Comparison of ENCODE assay signal across 18 cellular contexts in genomic region chr20:34995696-34996095, GRCh38. TPM values are rescaled to one million over a fixed set of nuclear protein-coding genes. Genes with fewer than 3 reads are reported as not detected.
DNase-seq lines count a peak whose midpoint lies in the region; ATAC-seq, FAIRE-seq and TF ChIP-seq lines count a peak whose summit lies in the region.
"Had no signal": no experiment of that assay in that cellular context is flagged by ENCODE, and none has a peak within 500 bp of the region (broad histone marks: within the 10 kb centered on the region; RNA-seq: fewer than 3 reads in every experiment).

No MANE protein-coding gene starts in this region.

- H3K27me3 ChIP-seq in HepG2 (ENCODE audit: control insufficient read depth in 1 of 2, insufficient read depth in 2 of 2, low read length in 2 of 2) = no peaks in the 10 kb centered on the region
- H3K27me3 ChIP-seq in right lobe of liver = no peaks in the 10 kb centered on the region
- no peaks in the 10 kb centered on the region for H3K27me3 ChIP-seq in osteoblast (ENCODE audit: insufficient read depth, low read length)

- no peak for TF ChIP-seq CTCF in HepG2 (CRISPR knock-in tag; IDR thresholded peaks at IDR 0.05)
- no peak for TF ChIP-seq CTCF in right lobe of liver (IDR thresholded peaks at IDR 0.05)
- TF ChIP-seq CTCF in osteoblast (IDR thresholded peaks at IDR 0.05; ENCODE audit: extremely low read depth, low read depth, low read length) = no peak

- H4K20me1 ChIP-seq in HepG2 (ENCODE audit: insufficient read depth, low read length) = no peaks in the 10 kb centered on the region
- H4K20me1 ChIP-seq in osteoblast (ENCODE audit: insufficient read depth, low read length) = peaks cover 3% of the 10 kb centered on the region

- TF ChIP-seq EP300 in HepG2 (IDR thresholded peaks at IDR 0.05; ENCODE audit: low read depth in 2 of 2, low read length in 2 of 2) (no peak), HepG2 (CRISPR knock-in tag; IDR thresholded peaks at IDR 0.05; ENCODE audit: borderline replicate concordance) (no peak)

- no TSS peak for BruUV-seq in HepG2 (replicated peaks; lab: Mats Ljungman, UMichigan)

- peaks cover 17 to 27% of the 10 kb centered on the region in 2 experiments for H3K36me3 ChIP-seq in HepG2 (replicated peaks in 1 of 2; ENCODE audit: control insufficient read depth in 1 of 2, insufficient read depth in 2 of 2, low read length in 2 of 2)
- H3K36me3 ChIP-seq in right lobe of liver = peaks cover 0 to 32% (median 5%) of the 10 kb centered on the region in 4 donors
- peaks cover 38% of the 10 kb centered on the region for H3K36me3 ChIP-seq in osteoblast (ENCODE audit: insufficient read depth, low read length)

- H3K4me1 ChIP-seq in HepG2 (ENCODE audit: insufficient read depth, low read length) = peaks cover 17% of the 10 kb centered on the region
- peaks cover 0 to 31% (median 0%) of the 10 kb centered on the region in 4 donors for H3K4me1 ChIP-seq in right lobe of liver
- H3K4me1 ChIP-seq in osteoblast (ENCODE audit: insufficient read depth, low read length) = no peaks in the 10 kb centered on the region

- CTCF ChIA-PET in HepG2 (lab: Yijun Ruan, JAX; ENCODE audit: low intra/inter-chr PET ratio, low total read pairs) = no interaction called here

- in situ Hi-C loops in HepG2 (cut with HindIII; ENCODE audit: extremely low pct_ligation_motif_present, low pct_unique_long_range_greater_than_20kb) (no loop called here), ACHN (cut with HindIII; ENCODE audit: low pct_ligation_motif_present, low pct_unique_long_range_greater_than_20kb, low sequenced_read_pairs) (no loop called here)

- no peak overlapping the region for H3K4me3 Mint-ChIP-seq in activated naive CD4-positive, alpha-beta T cell treated with anti-CD3 and anti-CD28 coated beads, Interleukin-2, amount 50 U/mL, for 24 hours
- H3K4me3 Mint-ChIP-seq: B cell; CD4-positive, alpha-beta T cell; HFFc6 had no signal

- intact Hi-C loops in HepG2 (cut with micrococcal nuclease; ENCODE audit: unreplicated experiment) (no loop called here), right lobe of liver (cut with DNase I) (no loop called here)

- H3K27ac ChIP-seq in HepG2 (ENCODE audit: extremely low read length, insufficient read depth, low read length) (no peak overlapping the region), right lobe of liver (no peak overlapping the region), osteoblast (ENCODE audit: low read depth, low read length) (no peak overlapping the region)

- DNase-seq in activated naive CD4-positive, alpha-beta T cell treated with anti-CD3 and anti-CD28 coated beads, Interleukin-2, amount 50 U/mL, for 16 hours = no peak
- no peak for DNase-seq in HepG2 (ENCODE audit: low spot score)
- no peak for DNase-seq in right lobe of liver
- DNase-seq in osteoblast (ENCODE audit: insufficient read length, low spot score, missing footprints) = peak; percentile 81
- no peak for DNase-seq in ACHN
- no peak for DNase-seq in NCI-H69 (lab: John Stamatoyannopoulos, UW)
- DNase-seq: 8988T; C1 segment of cervical spinal cord; Calu3; CD4-positive, alpha-beta T cell; DMS 273 treated with DMSO at 0.1 percent for 48 hours; HCEC 1CT; HFFc6 had no signal

- H2AFZ ChIP-seq in HepG2 (ENCODE audit: low read length) = no peak overlapping the region
- no peak overlapping the region for H2AFZ ChIP-seq in osteoblast (ENCODE audit: low read length)

- H3K79me2 ChIP-seq in HepG2 (ENCODE audit: insufficient read depth, low read length) = no peaks in the 10 kb centered on the region
- no peaks in the 10 kb centered on the region for H3K79me2 ChIP-seq in osteoblast (ENCODE audit: insufficient read depth, low read length)

- H3K9me3 ChIP-seq in HepG2 (ENCODE audit: low read length) = no peaks in the 10 kb centered on the region
- H3K9me3 ChIP-seq in right lobe of liver = no peaks in the 10 kb centered on the region
- no peaks in the 10 kb centered on the region for H3K9me3 ChIP-seq in osteoblast (ENCODE audit: low read depth, low read length)

- no peak for FAIRE-seq in HepG2 (lab: Jason Lieb, UNC)

- TF ChIP-seq POLR2A in HepG2 (IDR thresholded peaks at IDR 0.05; ENCODE audit: insufficient read depth in 1 of 2, low read depth in 2 of 2, low read length in 2 of 2) (peak in 1 of 2 experiments; percentile 30; a peak in 1 of 4 replicates), right lobe of liver (IDR thresholded peaks at IDR 0.05) (no peak)

- H3K4me3 ChIP-seq in HepG2 (replicated peaks in 1 of 3; ENCODE audit: insufficient read depth in 1 of 3, low read depth in 2 of 3, low read length in 3 of 3) (no peak overlapping the region), right lobe of liver (no peak overlapping the region), osteoblast (ENCODE audit: insufficient read depth, low read length) (no peak overlapping the region)

- H3K4me2 ChIP-seq in HepG2 (ENCODE audit: low read depth, low read length) (no peak overlapping the region), osteoblast (ENCODE audit: insufficient read depth, low read length) (no peak overlapping the region)

- peaks cover 7% of the 10 kb centered on the region for H3K36me3 Mint-ChIP-seq in activated naive CD4-positive, alpha-beta T cell treated with anti-CD3 and anti-CD28 coated beads, Interleukin-2, amount 50 U/mL, for 24 hours

- peak overlapping the region; percentile 23 for H3K27ac Mint-ChIP-seq in activated naive CD4-positive, alpha-beta T cell treated with anti-CD3 and anti-CD28 coated beads, Interleukin-2, amount 50 U/mL, for 24 hours
- H3K27ac Mint-ChIP-seq: B cell; CD4-positive, alpha-beta T cell; HFFc6 had no signal

- no peaks in the 10 kb centered on the region for H3K27me3 Mint-ChIP-seq in activated naive CD4-positive, alpha-beta T cell treated with anti-CD3 and anti-CD28 coated beads, Interleukin-2, amount 50 U/mL, for 24 hours
- H3K27me3 Mint-ChIP-seq: B cell; CD4-positive, alpha-beta T cell had no signal

- H3K9me3 Mint-ChIP-seq in activated naive CD4-positive, alpha-beta T cell treated with anti-CD3 and anti-CD28 coated beads, Interleukin-2, amount 50 U/mL, for 24 hours = no peaks in the 10 kb centered on the region
- H3K9me3 Mint-ChIP-seq: CD4-positive, alpha-beta T cell; HFFc6 had no signal

- no peak overlapping the region for H3K9ac ChIP-seq in HepG2 (ENCODE audit: insufficient read depth, low read depth, low read length)

- ATAC-seq in HepG2 = no peak
- ATAC-seq in right lobe of liver = no peak

- POLR2A ChIA-PET in HepG2 (lab: Yijun Ruan, JAX) = no interaction called here

- H3K4me1 Mint-ChIP-seq in activated naive CD4-positive, alpha-beta T cell treated with anti-CD3 and anti-CD28 coated beads, Interleukin-2, amount 50 U/mL, for 24 hours = no peaks in the 10 kb centered on the region

- TF ChIP-seq RAD21 in HepG2 (CRISPR knock-in tag; IDR thresholded peaks at IDR 0.05) = no peak

- 88% methylated on average over 7 of the region's 7 CpGs for WGBS in HepG2 (ENCODE audit: low lambda C conversion rate)
- no CpG with 5 or more reads among the region's 7 CpGs for WGBS in right lobe of liver (ENCODE audit: insufficient coverage, low coverage, low lambda C conversion rate, missing lambda C conversion rate)

RNA-seq across cellular contexts. Expression of gene MYH7B, which starts 40.0 kb away (rescaled TPM):
- 0.18 and 0.20 TPM in 2 replicates for total RNA-seq in HepG2 (2016; rRNA removed; fragmentation: Illumina TruSeq; extraction: Trizol)
- 0.20 TPM in 1 of 2 replicates, not detected in the other for total RNA-seq in HepG2 (2016; cell fraction: cytosol; rRNA removed; fragmentation: Illumina TruSeq; extraction: Trizol; ENCODE audit: low read depth)
- 0.19 TPM in 1 of 2 replicates, not detected in the other for total RNA-seq in HepG2 (2016; cell fraction: insoluble cytoplasmic fraction; rRNA removed; fragmentation: Illumina TruSeq; extraction: Trizol)
- total RNA-seq in HepG2 (2016; cell fraction: membrane; rRNA removed; fragmentation: Illumina TruSeq; extraction: Trizol) = 0.14 and 0.25 TPM in 2 replicates
- total RNA-seq in HepG2 (2016; cell fraction: nucleus; rRNA removed; fragmentation: Illumina TruSeq; extraction: Trizol) = 0.50 and 0.93 TPM in 2 replicates
- polyA plus RNA-seq in HepG2 (2011; rRNA removed) = 0.05 and 0.17 TPM in 2 replicates
- 0.03 and 0.04 TPM in 2 replicates for polyA plus RNA-seq in HepG2 (2011; cell fraction: cytosol; rRNA removed)
- 0.80 and 0.90 TPM in 2 replicates for polyA plus RNA-seq in HepG2 (2011; cell fraction: nucleus; rRNA removed)
- polyA plus RNA-seq in HepG2 (2012) = 0.51 and 0.55 TPM in 2 replicates
- 0.02 and 0.24 TPM in 2 replicates for polyA plus RNA-seq in HepG2 (2016; cell fraction: cytosol; fragmentation: Illumina TruSeq; extraction: Trizol; ENCODE audit: low read depth)
- polyA plus RNA-seq in HepG2 (2016; cell fraction: insoluble cytoplasmic fraction; fragmentation: Illumina TruSeq; extraction: Trizol; ENCODE audit: low read depth) = 0.23 and 0.37 TPM in 2 replicates
- polyA plus RNA-seq in HepG2 (2016; cell fraction: membrane; fragmentation: Illumina TruSeq; extraction: Trizol; ENCODE audit: low read depth) = 0.21 and 0.32 TPM in 2 replicates
- polyA plus RNA-seq in HepG2 (2016; cell fraction: nucleus; fragmentation: Illumina TruSeq; extraction: Trizol; ENCODE audit: insufficient read depth, low read depth) = 0.96 and 2.1 TPM in 2 replicates
- polyA minus RNA-seq in HepG2 (2011; rRNA and poly(A)+ RNA removed; ENCODE audit: low replicate concordance) = 0.09 TPM in 1 of 2 replicates, not detected in the other
- polyA minus RNA-seq in HepG2 (2011; cell fraction: cytosol; rRNA and poly(A)+ RNA removed) = not detected in 2 replicates
- polyA minus RNA-seq in HepG2 (2011; cell fraction: nucleus; rRNA and poly(A)+ RNA removed) = 0.13 and 0.50 TPM in 2 replicates
- 1 to 10 TPM in 1 of 6 experiments, under 1 TPM in 4, not detected in 1; 0.11 to 1.0 (median 0.39) TPM for total RNA-seq in right lobe of liver
- total RNA-seq in osteoblast = 0.29 and 0.36 TPM in 2 replicates
- total RNA-seq: Daoy, H4, HT1080 had no signal

RNA-seq across cellular contexts. Expression of gene GSS, which starts 40.1 kb away (rescaled TPM):
- total RNA-seq in HepG2 (2016; rRNA removed; fragmentation: Illumina TruSeq; extraction: Trizol) = 102 and 107 TPM in 2 replicates
- total RNA-seq in HepG2 (2016; cell fraction: cytosol; rRNA removed; fragmentation: Illumina TruSeq; extraction: Trizol; ENCODE audit: low read depth) = 24.0 and 24.9 TPM in 2 replicates
- total RNA-seq in HepG2 (2016; cell fraction: insoluble cytoplasmic fraction; rRNA removed; fragmentation: Illumina TruSeq; extraction: Trizol) = 101 and 108 TPM in 2 replicates
- 34.7 and 36.9 TPM in 2 replicates for total RNA-seq in HepG2 (2016; cell fraction: membrane; rRNA removed; fragmentation: Illumina TruSeq; extraction: Trizol)
- 65.3 and 66.8 TPM in 2 replicates for total RNA-seq in HepG2 (2016; cell fraction: nucleus; rRNA removed; fragmentation: Illumina TruSeq; extraction: Trizol)
- polyA plus RNA-seq in HepG2 (2011; rRNA removed) = 74.1 and 80.1 TPM in 2 replicates
- polyA plus RNA-seq in HepG2 (2011; cell fraction: cytosol; rRNA removed) = 61.4 and 72.0 TPM in 2 replicates
- 134 and 148 TPM in 2 replicates for polyA plus RNA-seq in HepG2 (2011; cell fraction: nucleus; rRNA removed)
- 34.1 and 41.6 TPM in 2 replicates for polyA plus RNA-seq in HepG2 (2012)
- polyA plus RNA-seq in HepG2 (2016; cell fraction: cytosol; fragmentation: Illumina TruSeq; extraction: Trizol; ENCODE audit: low read depth) = 19.2 and 19.4 TPM in 2 replicates
- 102 and 104 TPM in 2 replicates for polyA plus RNA-seq in HepG2 (2016; cell fraction: insoluble cytoplasmic fraction; fragmentation: Illumina TruSeq; extraction: Trizol; ENCODE audit: low read depth)
- polyA plus RNA-seq in HepG2 (2016; cell fraction: membrane; fragmentation: Illumina TruSeq; extraction: Trizol; ENCODE audit: low read depth) = 24.4 and 27.0 TPM in 2 replicates
- 106 and 116 TPM in 2 replicates for polyA plus RNA-seq in HepG2 (2016; cell fraction: nucleus; fragmentation: Illumina TruSeq; extraction: Trizol; ENCODE audit: insufficient read depth, low read depth)
- 86.0 and 125 TPM in 2 replicates for polyA minus RNA-seq in HepG2 (2011; rRNA and poly(A)+ RNA removed; ENCODE audit: low replicate concordance)
- polyA minus RNA-seq in HepG2 (2011; cell fraction: cytosol; rRNA and poly(A)+ RNA removed) = 23.0 and 28.1 TPM in 2 replicates
- 65.4 and 67.3 TPM in 2 replicates for polyA minus RNA-seq in HepG2 (2011; cell fraction: nucleus; rRNA and poly(A)+ RNA removed)
- total RNA-seq in right lobe of liver = 10 to 100 TPM; 25.9 to 63.6 (median 31.7) TPM
- total RNA-seq in osteoblast = 54.6 and 58.3 TPM in 2 replicates
